Comparison of ENCODE assay signal across 11 cellular contexts in genomic region chr1:153646672-153647374, GRCh38. TPM values are rescaled to one million over a fixed set of nuclear protein-coding genes. Genes with fewer than 3 reads are reported as not detected.
DNase-seq lines count a peak whose midpoint lies in the region; ATAC-seq lines count a peak whose summit lies in the region.
"Had no signal": no experiment of that assay in that cellular context is flagged by ENCODE, and none has a peak within 500 bp of the region (broad histone marks: within the 10 kb centered on the region; RNA-seq: fewer than 3 reads in every experiment).

No MANE protein-coding gene starts in this region.

- no peak overlapping the region for H3K4me3 Mint-ChIP-seq in activated naive CD8-positive, alpha-beta T cell treated with anti-CD3 and anti-CD28 coated beads for 36 hours
- no peak overlapping the region for H3K4me3 Mint-ChIP-seq in memory B cell

- no peaks in the 10 kb centered on the region for H3K27me3 Mint-ChIP-seq in activated naive CD8-positive, alpha-beta T cell treated with anti-CD3 and anti-CD28 coated beads for 36 hours
- H3K27me3 Mint-ChIP-seq in memory B cell, result no peaks in the 10 kb centered on the region

- peak overlapping the region; percentile 73 for H3K27ac Mint-ChIP-seq in activated naive CD8-positive, alpha-beta T cell treated with anti-CD3 and anti-CD28 coated beads for 36 hours
- H3K27ac Mint-ChIP-seq in memory B cell, result peak overlapping the region; percentile 62

- no peak for ATAC-seq in memory B cell (ENCODE audit: low read depth)

- H3K36me3 Mint-ChIP-seq in activated naive CD8-positive, alpha-beta T cell treated with anti-CD3 and anti-CD28 coated beads for 36 hours, result peaks cover 48% of the 10 kb centered on the region
- peaks cover 39% of the 10 kb centered on the region for H3K36me3 Mint-ChIP-seq in memory B cell

- DNase-seq in AML-193 (lab: John Stamatoyannopoulos, UW) (peak; percentile 48 to 49), HT-29 (ENCODE audit: low spot score) (peak; percentile 20), memory B cell (ENCODE audit: low spot score in 2 of 2) (no peak), COLO829 (ENCODE audit: low spot score) (no peak), RPMI8226 (no peak), AG08396 (ENCODE audit: low spot score) (no peak), KG1 (lab: John Stamatoyannopoulos, UW) (no peak)
- DNase-seq in activated naive CD8-positive, alpha-beta T cell treated with anti-CD3 and anti-CD28 coated beads for 36 hours, result no peak
- DNase-seq: NCI-H345, testis had no signal

- H3K4me1 Mint-ChIP-seq in activated naive CD8-positive, alpha-beta T cell treated with anti-CD3 and anti-CD28 coated beads for 36 hours, result peaks cover 38% of the 10 kb centered on the region
- H3K4me1 Mint-ChIP-seq in memory B cell, result peaks cover 22% of the 10 kb centered on the region

- H3K9me3 Mint-ChIP-seq in activated naive CD8-positive, alpha-beta T cell treated with anti-CD3 and anti-CD28 coated beads for 36 hours, result no peaks in the 10 kb centered on the region
- no peaks in the 10 kb centered on the region for H3K9me3 Mint-ChIP-seq in memory B cell

RNA-seq across cellular contexts. Expression of gene SNAPIN, which starts 11.7 kb away (rescaled TPM):
- 45.5 and 46.0 TPM in 2 replicates for total RNA-seq in HT-29 (2014; rRNA removed; shearing (Covaris generic))
- total RNA-seq in activated naive CD8-positive, alpha-beta T cell treated with anti-CD3 and anti-CD28 coated beads for 36 hours, result 10 to 100 TPM; 32.9 to 34.7 TPM

RNA-seq across cellular contexts. Expression of gene CHTOP, which starts 13.0 kb away (rescaled TPM):
- 63.7 and 69.4 TPM in 2 replicates for total RNA-seq in HT-29 (2014; rRNA removed; shearing (Covaris generic))
- total RNA-seq in activated naive CD8-positive, alpha-beta T cell treated with anti-CD3 and anti-CD28 coated beads for 36 hours, result 10 to 100 TPM; 94.3 to 98.1 TPM

RNA-seq across cellular contexts. Expression of gene S100A1, which starts 18.6 kb away (rescaled TPM):
- total RNA-seq in HT-29 (2014; rRNA removed; shearing (Covaris generic)), result 0.15 TPM in 1 of 2 replicates, not detected in the other
- total RNA-seq in activated naive CD8-positive, alpha-beta T cell treated with anti-CD3 and anti-CD28 coated beads for 36 hours, result not detected
- total RNA-seq: lung microvascular endothelial cell had no signal

RNA-seq across cellular contexts. Expression of gene S100A13, which starts 19.5 kb away (rescaled TPM):
- total RNA-seq in HT-29 (2014; rRNA removed; shearing (Covaris generic)), result 78.7 and 87.3 TPM in 2 replicates
- 1 to 10 TPM; 5.7 to 5.9 TPM for total RNA-seq in activated naive CD8-positive, alpha-beta T cell treated with anti-CD3 and anti-CD28 coated beads for 36 hours

RNA-seq across cellular contexts. Expression of gene ILF2, which starts 24.0 kb away (rescaled TPM):
- 144 and 159 TPM in 2 replicates for total RNA-seq in HT-29 (2014; rRNA removed; shearing (Covaris generic))
- 100 to 1,000 TPM; 419 to 431 TPM for total RNA-seq in activated naive CD8-positive, alpha-beta T cell treated with anti-CD3 and anti-CD28 coated beads for 36 hours

Comparison
In these comparisons a context has a peak if more than half of its experiments do, and no peak if none do; other contexts are left out.
1. DNase-seq: peak in AML-193 (2 of 2) and HT-29 (single experiment); none in activated naive CD8-positive, alpha-beta T cell treated with anti-CD3 and anti-CD28 coated beads for 36 hours (single experiment), memory B cell (0 of 2), COLO829 (single experiment), RPMI8226 (single experiment), AG08396 (single experiment) and KG1 (single experiment).